21 cellular contexts compared by ENCODE assay signal in genomic region chr19:730382-730668, GRCh38. TPM values are rescaled to one million over a fixed set of nuclear protein-coding genes. Genes with fewer than 3 reads are reported as not detected.
DNase-seq lines count a peak whose midpoint lies in the region; ATAC-seq and TF ChIP-seq lines count a peak whose summit lies in the region.
"Had no signal": no experiment of that assay in that cellular context is flagged by ENCODE, and none has a peak within 500 bp of the region (broad histone marks: within the 10 kb centered on the region; RNA-seq: fewer than 3 reads in every experiment).

No MANE protein-coding gene starts in this region.

- no peak for TF ChIP-seq POLR2A in spleen (IDR thresholded peaks at IDR 0.05)

- H3K4me3 ChIP-seq in left ventricle myocardium inferior (no peak overlapping the region), BLaER1 (no peak overlapping the region), OCI-LY3 (ENCODE audit: low read length) (no peak overlapping the region), spleen (no peak overlapping the region)
- H3K4me3 ChIP-seq: A549, HAP-1 had no signal

- peak overlapping the region; percentile 92; the same call in 1 of the 2 replicates for H3K4me2 ChIP-seq in BLaER1
- H3K4me2 ChIP-seq in OCI-LY3 (ENCODE audit: low read length): peak overlapping the region; percentile 50; the same call in 1 of the 2 replicates
- H3K4me2 ChIP-seq: A549 had no signal

- DNase-seq in left ventricle myocardium inferior (no peak), left cardiac atrium (no peak), spleen (no peak), cerebellar nuclear complex (lab: John Stamatoyannopoulos, UW) (no peak)
- DNase-seq: 8988T; ACHN; AML-193; BE2C; Caco-2; CD4-positive, CD25-positive, alpha-beta regulatory T cell; CD8-positive, alpha-beta T cell; DMS153; DND-41; GOT3; HFFc6 had no signal

- intact Hi-C loops in left ventricle myocardium inferior (cut with micrococcal nuclease): loop anchor here (5.0 kb wide), 1 partner anchor 63 kb away; no protein-coding TSS in a partner anchor
- intact Hi-C loops in left cardiac atrium (cut with DNase I): loop anchor here in 1 of 2 donors (5.0 to 10.0 kb wide), 2 partner anchors 63 to 156 kb away; partner anchors contain the start of gene BSG
- intact Hi-C loops in spleen (cut with DNase I; ENCODE audit: low total_unique reads): loop anchor here (5.0 to 10.0 kb wide), 2 partner anchors 63 to 146 kb away; partner anchors contain the start of gene HCN2

- H3K27me3 ChIP-seq in left ventricle myocardium inferior (ENCODE audit: low read depth) (no peaks in the 10 kb centered on the region), BLaER1 (no peaks in the 10 kb centered on the region), OCI-LY3 (ENCODE audit: low read depth, low read length) (no peaks in the 10 kb centered on the region), spleen (replicated peaks in 1 of 7) (no peaks in the 10 kb centered on the region)
- H3K27me3 ChIP-seq: BE2C had no signal

- no peak for TF ChIP-seq CTCF in left ventricle myocardium inferior (IDR thresholded peaks at IDR 0.05; ENCODE audit: borderline replicate concordance)
- TF ChIP-seq CTCF in OCI-LY3 (IDR thresholded peaks at IDR 0.05; ENCODE audit: low read depth, low read length): no peak
- no peak for TF ChIP-seq CTCF in spleen (IDR thresholded peaks at IDR 0.05 in 8 of 11, conservative IDR thresholded peaks at IDR 0.05 in 3 of 11)

- no peaks in the 10 kb centered on the region for H3K9me3 ChIP-seq in left ventricle myocardium inferior (replicated peaks)
- H3K9me3 ChIP-seq in BLaER1: no peaks in the 10 kb centered on the region
- H3K9me3 ChIP-seq in OCI-LY3 (ENCODE audit: insufficient read depth, low read length): no peaks in the 10 kb centered on the region
- no peaks in the 10 kb centered on the region for H3K9me3 ChIP-seq in spleen
- H3K9me3 ChIP-seq: A549, BE2C, Caco-2, HAP-1 had no signal

- peaks cover 51% of the 10 kb centered on the region for H3K4me1 ChIP-seq in left ventricle myocardium inferior
- peaks cover 98% of the 10 kb centered on the region for H3K4me1 ChIP-seq in BLaER1
- peaks cover 30% of the 10 kb centered on the region for H3K4me1 ChIP-seq in OCI-LY3 (ENCODE audit: low read length)
- H3K4me1 ChIP-seq in spleen: peaks cover 0 to 57% (median 33%) of the 10 kb centered on the region in 6 donors
- H3K4me1 ChIP-seq: Caco-2, HAP-1 had no signal

- H3K9ac ChIP-seq in BLaER1 (no peak overlapping the region), OCI-LY3 (ENCODE audit: low read length) (no peak overlapping the region)

- H3K36me3 ChIP-seq in left ventricle myocardium inferior (peaks cover 18% of the 10 kb centered on the region), BLaER1 (peaks cover 50% of the 10 kb centered on the region), OCI-LY3 (replicated peaks; ENCODE audit: low read depth, low read length) (no peaks in the 10 kb centered on the region), spleen (no peaks in the 10 kb centered on the region)
- H3K36me3 ChIP-seq: BE2C had no signal

- H3K79me2 ChIP-seq in OCI-LY3 (ENCODE audit: low read length): no peaks in the 10 kb centered on the region

- no peak overlapping the region for H2AFZ ChIP-seq in OCI-LY3 (ENCODE audit: low read depth, low read length)

- ATAC-seq in left cardiac atrium: no peak
- no peak for ATAC-seq in SK-N-SH treated with all-trans-retinoic acid at 6 μM for 48 hours
- ATAC-seq: CD8-positive, alpha-beta T cell had no signal

- H4K20me1 ChIP-seq in BLaER1 (peaks cover 24% of the 10 kb centered on the region; the same call in 1 of the 2 replicates), OCI-LY3 (ENCODE audit: insufficient read depth, low read length) (no peaks in the 10 kb centered on the region)

- 65 to 93% (median 76%) methylated on average over 6 of the region's 6 CpGs for WGBS in spleen, 5 donors

- H3K27ac ChIP-seq in left ventricle myocardium inferior (replicated peaks): peak overlapping the region; percentile 31
- no peak overlapping the region for H3K27ac ChIP-seq in BLaER1
- H3K27ac ChIP-seq in OCI-LY3 (ENCODE audit: low read length): peak overlapping the region; percentile 63
- peak overlapping the region in 6 of 8 donors; percentile 62 to 89 (median 66) for H3K27ac ChIP-seq in spleen
- H3K27ac ChIP-seq: A549, C4-2B had no signal

TF ChIP-seq in SK-N-SH treated with all-trans-retinoic acid at 6 μM for 48 hours, 23 proteins besides CTCF, POLR2A, EP300 and RAD21 (continues in another document):
- TF ChIP-seq TCF4 (CRISPR knock-in tag; IDR thresholded peaks at IDR 0.05; ENCODE audit: borderline replicate concordance) (no peak), PATZ1 (CRISPR knock-in tag; IDR thresholded peaks at IDR 0.05; ENCODE audit: borderline replicate concordance) (no peak), BACH2 (CRISPR knock-in tag; IDR thresholded peaks at IDR 0.05; ENCODE audit: borderline replicate concordance) (no peak), ZNF8 (CRISPR knock-in tag; IDR thresholded peaks at IDR 0.05) (no peak), PPARA (CRISPR knock-in tag; IDR thresholded peaks at IDR 0.05; ENCODE audit: borderline replicate concordance) (no peak), TOX (CRISPR knock-in tag; IDR thresholded peaks at IDR 0.05; ENCODE audit: borderline replicate concordance) (no peak), TSHZ2 (CRISPR knock-in tag; IDR thresholded peaks at IDR 0.05) (no peak), ZNF70 (CRISPR knock-in tag; IDR thresholded peaks at IDR 0.05) (no peak), RARB (CRISPR knock-in tag; IDR thresholded peaks at IDR 0.05) (no peak), ISL1 (CRISPR knock-in tag; IDR thresholded peaks at IDR 0.05) (no peak), ZNF565 (CRISPR knock-in tag; conservative IDR thresholded peaks at IDR 0.05; ENCODE audit: low read depth) (no peak), GLIS3 (CRISPR knock-in tag; IDR thresholded peaks at IDR 0.05) (no peak), ARNTL (CRISPR knock-in tag; IDR thresholded peaks at IDR 0.05; ENCODE audit: borderline replicate concordance, low read depth) (no peak), OSR1 (CRISPR knock-in tag; IDR thresholded peaks at IDR 0.05) (no peak), ZFP30 (CRISPR knock-in tag; IDR thresholded peaks at IDR 0.05) (no peak), ESRRG (CRISPR knock-in tag; IDR thresholded peaks at IDR 0.05) (no peak)

RNA-seq across cellular contexts. Expression of gene MISP, which starts 20.6 kb away (rescaled TPM):
- total RNA-seq in left ventricle myocardium inferior (not detected), left cardiac atrium (under 1 TPM in 1 of 2 donors, not detected in 1; 0.18 TPM), spleen (not detected)
- polyA plus RNA-seq in spleen: under 1 TPM in 1 of 3 donors, not detected in 2; 0.13 TPM
- total RNA-seq: CD4-positive, CD25-positive, alpha-beta regulatory T cell; CD8-positive, alpha-beta T cell had no signal
- polyA plus RNA-seq: CD4-positive, CD25-positive, alpha-beta regulatory T cell had no signal

RNA-seq across cellular contexts. Expression of gene PALM, which starts 21.6 kb away (rescaled TPM):
- 26.8 TPM for total RNA-seq in left ventricle myocardium inferior
- 10 to 100 TPM; 48.9 to 49.7 TPM for total RNA-seq in left cardiac atrium
- total RNA-seq in spleen: 10 to 100 TPM; 19.9 to 80.1 (median 30.0) TPM
- polyA plus RNA-seq in spleen: 10 to 100 TPM in 1 of 3 donors, 1 to 10 TPM in 2; 6.0 to 24.1 (median 7.0) TPM
- total RNA-seq: CD4-positive, CD25-positive, alpha-beta regulatory T cell; CD8-positive, alpha-beta T cell had no signal
- polyA plus RNA-seq: CD4-positive, CD25-positive, alpha-beta regulatory T cell had no signal

RNA-seq across cellular contexts. Expression of gene PRSS57, which starts 35.1 kb away (rescaled TPM):
- total RNA-seq in left ventricle myocardium inferior: not detected
- total RNA-seq in left cardiac atrium: not detected
- 1 to 10 TPM in 2 of 7 donors, under 1 TPM in 3, not detected in 2; 0.46 to 2.5 (median 0.60) TPM for total RNA-seq in spleen
- polyA plus RNA-seq in spleen: under 1 TPM; 0.24 to 0.70 (median 0.27) TPM
- total RNA-seq: Caco-2; CD8-positive, alpha-beta T cell; HFFc6 had no signal
- polyA plus RNA-seq: CD4-positive, CD25-positive, alpha-beta regulatory T cell had no signal

RNA-seq across cellular contexts. Expression of gene FSTL3, which starts 54.1 kb away (rescaled TPM):
- total RNA-seq in left ventricle myocardium inferior (56.1 TPM), left cardiac atrium (100 to 1,000 TPM in 1 of 2 donors, 10 to 100 TPM in 1; 33.5 to 118 TPM), spleen (10 to 100 TPM; 11.5 to 43.4 (median 16.6) TPM)
- polyA plus RNA-seq in spleen: 10 to 100 TPM in 2 of 3 donors, 1 to 10 TPM in 1; 5.6 to 31.2 (median 10.9) TPM
